25 cellular contexts compared by ENCODE assay signal in genomic region chr13:111960152-111960772, GRCh38.
DNase-seq lines count a peak whose midpoint lies in the region; ATAC-seq, FAIRE-seq and TF ChIP-seq lines count a peak whose summit lies in the region.
"Had no signal": no experiment of that assay in that cellular context is flagged by ENCODE, and none has a peak within 500 bp of the region (broad histone marks: within the 10 kb centered on the region; RNA-seq: fewer than 3 reads in every experiment).

No MANE protein-coding gene starts in this region.

- H4K8ac ChIP-seq in IMR-90 (ENCODE audit: low read depth in 2 of 2, low read length in 2 of 2): no peak overlapping the region

- FAIRE-seq in HepG2 (lab: Jason Lieb, UNC): no peak
- FAIRE-seq in urothelium cell line (lab: Jason Lieb, UNC): peak; percentile 27
- FAIRE-seq: A549, GM12878, GM12892, GM18507 had no signal

- no peaks in the 10 kb centered on the region for H4K20me1 ChIP-seq in HepG2 (ENCODE audit: insufficient read depth, low read length)
- H4K20me1 ChIP-seq in IMR-90 (ENCODE audit: insufficient read depth, low read length): no peaks in the 10 kb centered on the region

- H3K4me1 ChIP-seq in HepG2 (ENCODE audit: insufficient read depth, low read length) (no peaks in the 10 kb centered on the region), right lobe of liver (no peaks in the 10 kb centered on the region), IMR-90 (ENCODE audit: control insufficient read depth, insufficient read depth, low read length) (no peaks in the 10 kb centered on the region)
- H3K4me1 ChIP-seq: A549 had no signal

- CTCF ChIA-PET in HepG2 (lab: Yijun Ruan, JAX; ENCODE audit: low intra/inter-chr PET ratio, low total read pairs): no interaction called here
- CTCF ChIA-PET in IMR-90 (lab: Yijun Ruan, JAX): no interaction called here

- no peak for TF ChIP-seq RAD21 in HepG2 (CRISPR knock-in tag; IDR thresholded peaks at IDR 0.05)
- no peak for TF ChIP-seq RAD21 in IMR-90 (IDR thresholded peaks at IDR 0.05; ENCODE audit: low read length)

- H3K27ac ChIP-seq in HepG2 (ENCODE audit: extremely low read length, insufficient read depth, low read length) (no peak overlapping the region), right lobe of liver (no peak overlapping the region), IMR-90 (ENCODE audit: insufficient read depth, low read length) (no peak overlapping the region)
- H3K27ac ChIP-seq: 22Rv1; A549; BLaER1 treated with 17β-estradiol and CSF1 and Interleukin-3, amounts not matched to agents 10 nM and 100 nM; C4-2B had no signal

- H3K9ac ChIP-seq in HepG2 (ENCODE audit: insufficient read depth, low read depth, low read length) (no peak overlapping the region), IMR-90 (ENCODE audit: low read depth, low read length) (no peak overlapping the region)
- H3K9ac ChIP-seq: BLaER1 treated with 17β-estradiol and CSF1 and Interleukin-3, amounts not matched to agents 10 nM and 100 nM had no signal

- no peak overlapping the region for H3K4me3 ChIP-seq in HepG2 (replicated peaks in 1 of 3; ENCODE audit: insufficient read depth in 1 of 3, low read depth in 2 of 3, low read length in 3 of 3)
- no peak overlapping the region for H3K4me3 ChIP-seq in right lobe of liver
- H3K4me3 ChIP-seq in IMR-90 (ENCODE audit: insufficient read depth, low read depth, low read length): no peak overlapping the region
- H3K4me3 ChIP-seq: A549; BLaER1 treated with 17β-estradiol and CSF1 and Interleukin-3, amounts not matched to agents 10 nM and 100 nM; GM12878 had no signal

- no peak overlapping the region for H4K5ac ChIP-seq in IMR-90 (ENCODE audit: low read depth, low read length)

- H4K91ac ChIP-seq in IMR-90 (ENCODE audit: insufficient read depth, low read depth, low read length): no peak overlapping the region

- no peak overlapping the region for H3K56ac ChIP-seq in IMR-90 (ENCODE audit: extremely low read depth, insufficient read depth, low read length)

- DNase-seq in HepG2 (ENCODE audit: low spot score) (no peak), right lobe of liver (no peak), IMR-90 (no peak), urothelium cell line (ENCODE audit: low spot score) (no peak)
- DNase-seq in activated CD4-positive, alpha-beta T cell treated with anti-CD3 and anti-CD28 coated beads for 48 hours: no peak
- DNase-seq: AML-193; CD4-positive, alpha-beta memory T cell; CD4-positive, CD25-positive, alpha-beta regulatory T cell; CD8-positive, alpha-beta memory T cell; COR-L47; DMS 273 treated with DMSO at 0.1 percent for 48 hours; DMS153; DMS53; DMS79; DND-41; EL; GDM1 had no signal

- no TSS peak for BruUV-seq in HepG2 (replicated peaks; lab: Mats Ljungman, UMichigan)
- BruUV-seq in IMR-90 (replicated peaks; lab: Mats Ljungman, UMichigan): no TSS peak

- dilution Hi-C loops in IMR-90 (cut with HindIII; ENCODE audit: low sequenced_read_pairs, unreplicated experiment): no loop called here

- intact Hi-C loops in HepG2 (cut with micrococcal nuclease; ENCODE audit: unreplicated experiment) (no loop called here), right lobe of liver (cut with DNase I) (no loop called here), IMR-90 (cut with micrococcal nuclease) (no loop called here)

- H3K9me3 ChIP-seq in HepG2 (ENCODE audit: low read length): no peaks in the 10 kb centered on the region
- H3K9me3 ChIP-seq in right lobe of liver: no peaks in the 10 kb centered on the region
- H3K9me3 ChIP-seq in IMR-90 (ENCODE audit: control insufficient read depth, insufficient read depth, low read length): peaks cover 33% of the 10 kb centered on the region
- H3K9me3 ChIP-seq: A549 had no signal

- no peak overlapping the region for H3K18ac ChIP-seq in IMR-90 (ENCODE audit: low read depth, low read length)

- in situ Hi-C loops in HepG2 (cut with HindIII; ENCODE audit: extremely low pct_ligation_motif_present, low pct_unique_long_range_greater_than_20kb) (no loop called here), IMR-90 (cut with MboI; ENCODE audit: low sequenced_read_pairs) (no loop called here)

- no peak for TF ChIP-seq POLR2A in HepG2 (IDR thresholded peaks at IDR 0.05; ENCODE audit: insufficient read depth in 1 of 2, low read depth in 2 of 2, low read length in 2 of 2)
- TF ChIP-seq POLR2A in right lobe of liver (IDR thresholded peaks at IDR 0.05): no peak
- TF ChIP-seq POLR2A in IMR-90 (IDR thresholded peaks at IDR 0.05; ENCODE audit: low read depth, low read length): no peak

- H3K36me3 ChIP-seq in HepG2 (replicated peaks in 1 of 2; ENCODE audit: control insufficient read depth in 1 of 2, insufficient read depth in 2 of 2, low read length in 2 of 2) (no peaks in the 10 kb centered on the region), right lobe of liver (no peaks in the 10 kb centered on the region), IMR-90 (ENCODE audit: control insufficient read depth, insufficient read depth, low read length) (no peaks in the 10 kb centered on the region)
- H3K36me3 ChIP-seq: BLaER1 treated with 17β-estradiol and CSF1 and Interleukin-3, amounts not matched to agents 10 nM and 100 nM had no signal

- no peaks in the 10 kb centered on the region for H3K9me1 ChIP-seq in IMR-90 (ENCODE audit: insufficient read depth, low read length)

- H2AK9ac ChIP-seq in IMR-90 (replicated peaks; ENCODE audit: low read depth, low read length, poor library complexity): no peak overlapping the region

- TF ChIP-seq CTCF in HepG2 (CRISPR knock-in tag; IDR thresholded peaks at IDR 0.05) (no peak), right lobe of liver (IDR thresholded peaks at IDR 0.05) (no peak), IMR-90 (conservative IDR thresholded peaks at IDR 0.05; ENCODE audit: low read depth, low read length) (no peak)

- ATAC-seq in HepG2: no peak
- ATAC-seq in right lobe of liver: no peak
- ATAC-seq in IMR-90 (ENCODE audit: low read depth): no peak
- ATAC-seq in GM21447 (IDR thresholded peaks at IDR 0.05; ENCODE audit: unreplicated experiment): no peak
- ATAC-seq: A549, GM12878 had no signal

- no peaks in the 10 kb centered on the region for H3K79me2 ChIP-seq in HepG2 (ENCODE audit: insufficient read depth, low read length)

- no peaks in the 10 kb centered on the region for H3K79me1 ChIP-seq in IMR-90 (ENCODE audit: low read depth in 1 of 2, low read length in 2 of 2)

- no peak for TF ChIP-seq EP300 in HepG2 (IDR thresholded peaks at IDR 0.05; ENCODE audit: low read depth in 2 of 2, low read length in 2 of 2)
- no peak for TF ChIP-seq EP300 in HepG2 (CRISPR knock-in tag; IDR thresholded peaks at IDR 0.05; ENCODE audit: borderline replicate concordance)

- H3K4me2 ChIP-seq in HepG2 (ENCODE audit: low read depth, low read length): no peak overlapping the region
- H3K4me2 ChIP-seq in IMR-90 (ENCODE audit: low read depth, low read length): no peak overlapping the region
- H3K4me2 ChIP-seq: A549; BLaER1 treated with 17β-estradiol and CSF1 and Interleukin-3, amounts not matched to agents 10 nM and 100 nM had no signal

- H3K4ac ChIP-seq in IMR-90 (ENCODE audit: low read depth, low read length): no peak overlapping the region

- H2BK120ac ChIP-seq in IMR-90 (ENCODE audit: low read depth, low read length): no peak overlapping the region

- H2BK15ac ChIP-seq in IMR-90 (ENCODE audit: low read depth, low read length): no peak overlapping the region

- H2BK5ac ChIP-seq in IMR-90 (ENCODE audit: low read depth, low read length, poor library complexity, severe bottlenecking): peak overlapping the region; percentile 26

- POLR2A ChIA-PET in HepG2 (lab: Yijun Ruan, JAX): no interaction called here
- POLR2A ChIA-PET in IMR-90 (lab: Charles Lee; ENCODE audit: unreplicated experiment): no interaction called here

- no peak overlapping the region for H3K23ac ChIP-seq in IMR-90 (ENCODE audit: low read depth, low read length)

- no peak overlapping the region for H2BK20ac ChIP-seq in IMR-90 (ENCODE audit: low read depth, low read length)

- H3K27me3 ChIP-seq in HepG2 (ENCODE audit: control insufficient read depth in 1 of 2, insufficient read depth in 2 of 2, low read length in 2 of 2): peaks cover 0 to 1% of the 10 kb centered on the region in 2 experiments; a peak in 2 of 5 replicates
- no peaks in the 10 kb centered on the region for H3K27me3 ChIP-seq in right lobe of liver
- H3K27me3 ChIP-seq in IMR-90 (ENCODE audit: control insufficient read depth, insufficient read depth, low read length): no peaks in the 10 kb centered on the region
- H3K27me3 ChIP-seq: BLaER1 treated with 17β-estradiol and CSF1 and Interleukin-3, amounts not matched to agents 10 nM and 100 nM had no signal

- no peak overlapping the region for H2AK5ac ChIP-seq in IMR-90 (ENCODE audit: low read depth, low read length)

- H2AFZ ChIP-seq in HepG2 (ENCODE audit: low read length) (no peak overlapping the region), IMR-90 (replicated peaks; ENCODE audit: low read length, poor library complexity) (no peak overlapping the region)

- no peak overlapping the region for H3K14ac ChIP-seq in IMR-90 (replicated peaks; ENCODE audit: low read depth, low read length)

TF ChIP-seq in HepG2, 621 proteins besides CTCF, POLR2A, EP300 and RAD21:
- TF ChIP-seq FOXA1 (IDR thresholded peaks at IDR 0.05) (no peak), FOXA1 (CRISPR knock-in tag; IDR thresholded peaks at IDR 0.05) (no peak), ATM (IDR thresholded peaks at IDR 0.05; ENCODE audit: borderline replicate concordance) (0 out of 2 replicates have a peak, but pooled peaks have one; percentile 22)
TF ChIP-seq in HepG2: peak in this region for 1.

TF ChIP-seq in IMR-90, 13 proteins besides CTCF, POLR2A, EP300 and RAD21 (continues in another document):
- TF ChIP-seq MAZ (IDR thresholded peaks at IDR 0.05; ENCODE audit: borderline replicate concordance, low read depth, low read length): no peak
- no peak for TF ChIP-seq MAFK (IDR thresholded peaks at IDR 0.05; ENCODE audit: low read depth, low read length)
- TF ChIP-seq NFE2L2 (IDR thresholded peaks at IDR 0.05; ENCODE audit: low read depth, low read length): no peak
- TF ChIP-seq USF2 (IDR thresholded peaks at IDR 0.05; ENCODE audit: low read depth, low read length): no peak
- TF ChIP-seq MXI1 (IDR thresholded peaks at IDR 0.05; ENCODE audit: borderline replicate concordance, low read depth, low read length): no peak
- no peak for TF ChIP-seq RCOR1 (IDR thresholded peaks at IDR 0.05; ENCODE audit: insufficient replicate concordance, low read length)
- no peak for TF ChIP-seq SMC3 (IDR thresholded peaks at IDR 0.05; ENCODE audit: low read depth, low read length)
- TF ChIP-seq FOS (IDR thresholded peaks at IDR 0.05; ENCODE audit: low read depth, low read length): no peak
- no peak for TF ChIP-seq RFX5 (IDR thresholded peaks at IDR 0.05; ENCODE audit: low read depth, low read length)
- TF ChIP-seq BHLHE40 (IDR thresholded peaks at IDR 0.05; ENCODE audit: low read depth, low read length): no peak
